Comparison of ENCODE assay signal across 8 cellular contexts in the genomic region with DNA sequence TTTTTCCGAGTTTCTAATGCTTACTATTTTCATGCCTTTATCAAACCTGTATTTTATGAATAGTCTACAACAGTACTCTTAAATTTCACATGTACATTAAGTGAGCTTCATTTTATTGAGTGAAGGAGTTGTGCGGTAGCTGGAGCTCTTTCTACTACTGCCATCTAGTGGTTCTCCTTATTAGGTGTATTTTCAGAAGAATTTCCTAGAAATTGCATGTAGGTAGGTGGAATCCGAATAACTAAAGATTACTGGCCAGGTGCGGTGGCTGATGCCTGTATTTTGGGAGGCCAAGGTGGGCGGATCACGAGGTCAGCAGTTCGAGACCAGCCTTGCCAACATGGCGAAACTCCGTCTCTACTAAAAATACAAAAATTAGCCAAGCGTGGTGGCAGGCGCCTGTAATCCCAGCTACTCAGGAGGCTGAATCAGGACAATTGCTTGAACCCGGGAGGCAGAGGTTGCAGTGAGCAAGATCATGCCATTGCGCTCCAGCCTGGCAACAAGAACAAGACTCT. TPM values are rescaled to one million over a fixed set of nuclear protein-coding genes. Genes with fewer than 3 reads are reported as not detected.
DNase-seq lines count a peak whose midpoint lies in the region; ATAC-seq and TF ChIP-seq lines count a peak whose summit lies in the region.
"Had no signal": no experiment of that assay in that cellular context is flagged by ENCODE, and none has a peak within 500 bp of the region (broad histone marks: within the 10 kb centered on the region; RNA-seq: fewer than 3 reads in every experiment).

No MANE protein-coding gene starts in this region.

- H3F3A ChIP-seq in PC-3 (ENCODE audit: low read length, unreplicated experiment), result no peaks in the 10 kb centered on the region

- H3K4me3 ChIP-seq in Karpas-422 (ENCODE audit: low read length), result no peak overlapping the region
- no peak overlapping the region for H3K4me3 ChIP-seq in PC-3 (ENCODE audit: low read length)
- H3K4me3 ChIP-seq in coronary artery, result no peak overlapping the region
- H3K4me3 ChIP-seq in lung, result no peak overlapping the region

- H3K27ac ChIP-seq in Karpas-422 (ENCODE audit: low read length), result no peak overlapping the region
- H3K27ac ChIP-seq in PC-3 (ENCODE audit: low read length), result no peak overlapping the region
- H3K27ac ChIP-seq in coronary artery, result no peak overlapping the region
- H3K27ac ChIP-seq in lung (ENCODE audit: low read depth in 1 of 2, low read length in 1 of 2), result no peak overlapping the region

- ATAC-seq in GM21576 (IDR thresholded peaks at IDR 0.05; ENCODE audit: unreplicated experiment), result peak; percentile 56
- ATAC-seq in PC-3, result peak; percentile 81
- no peak for ATAC-seq in lung (ENCODE audit: insufficient read depth, low FRiP score)
- ATAC-seq in HG03196 (IDR thresholded peaks at IDR 0.05; ENCODE audit: unreplicated experiment), result no peak

- peaks cover 12% of the 10 kb centered on the region for H3K4me1 ChIP-seq in Karpas-422 (ENCODE audit: low read length)
- H3K4me1 ChIP-seq in PC-3 (ENCODE audit: insufficient read depth, low read length), result no peaks in the 10 kb centered on the region
- no peaks in the 10 kb centered on the region for H3K4me1 ChIP-seq in lung (ENCODE audit: control insufficient read depth in 2 of 2, insufficient read depth in 2 of 2, low read length in 2 of 2)

- no peaks in the 10 kb centered on the region for H3K79me2 ChIP-seq in Karpas-422 (ENCODE audit: low read length)
- H3K79me2 ChIP-seq in PC-3 (ENCODE audit: low read length), result no peaks in the 10 kb centered on the region

- H3K9me2 ChIP-seq in Karpas-422 (replicated peaks; ENCODE audit: insufficient read depth, low read length), result no peaks in the 10 kb centered on the region
- no peaks in the 10 kb centered on the region for H3K9me2 ChIP-seq in PC-3 (replicated peaks; ENCODE audit: low read length)

- intact Hi-C loops in PC-3 (cut with micrococcal nuclease), result loop anchor here (1.0 to 10.0 kb wide), 5 partner anchors 70 to 487 kb away; no protein-coding TSS in a partner anchor

- DNase-seq in GF-D8 (lab: John Stamatoyannopoulos, UW) (peak; percentile 35), Karpas-422 (peak; percentile 83), PC-3 (peak; percentile 82), coronary artery (ENCODE audit: low spot score) (no peak), lung (ENCODE audit: low spot score) (no peak)

- H3K9me3 ChIP-seq in Karpas-422 (ENCODE audit: low read length) (no peaks in the 10 kb centered on the region), PC-3 (ENCODE audit: low read length) (no peaks in the 10 kb centered on the region), lung (ENCODE audit: control insufficient read depth in 2 of 2, insufficient read depth in 1 of 2, low read length in 1 of 2) (no peaks in the 10 kb centered on the region)

- no TSS peak for BruUV-seq in PC-3 (replicated peaks; lab: Mats Ljungman, UMichigan)

- no peaks in the 10 kb centered on the region for H4K20me1 ChIP-seq in Karpas-422 (ENCODE audit: insufficient read depth, low read depth, low read length)
- no peaks in the 10 kb centered on the region for H4K20me1 ChIP-seq in PC-3 (ENCODE audit: low read length)

- POLR2A ChIA-PET in PC-3 (lab: Charles Lee; ENCODE audit: unreplicated experiment), result interaction anchor here (0.6 kb wide), 4 partner anchors 26 to 467 kb away, joined by 3 to 38 read pairs (median 4); no protein-coding TSS in a partner anchor

- TF ChIP-seq CTCF in PC-3 (conservative IDR thresholded peaks at IDR 0.05; ENCODE audit: low read depth, low read length), result peak; percentile 86
- TF ChIP-seq CTCF in coronary artery (IDR thresholded peaks at IDR 0.05), result peak; percentile 60
- TF ChIP-seq CTCF in lung (IDR thresholded peaks at IDR 0.05; ENCODE audit: control extremely low read depth, extremely low read depth), result peak; percentile 83

- CTCF ChIA-PET in PC-3 (lab: Charles Lee), result interaction anchor here (0.6 to 1.3 kb wide), 16 partner anchors 10 to 475 kb away, joined by 3 to 21 read pairs (median 4); no protein-coding TSS in a partner anchor

- H2AFZ ChIP-seq in Karpas-422 (ENCODE audit: low read length), result no peak overlapping the region
- no peak overlapping the region for H2AFZ ChIP-seq in PC-3 (ENCODE audit: low read length)

- H3K9ac ChIP-seq in Karpas-422 (ENCODE audit: low read length), result no peak overlapping the region
- no peak overlapping the region for H3K9ac ChIP-seq in PC-3 (ENCODE audit: low read length)

- H3K4me2 ChIP-seq in Karpas-422 (ENCODE audit: low read depth, low read length, poor library complexity, severe bottlenecking), result no peak overlapping the region
- H3K4me2 ChIP-seq in PC-3 (ENCODE audit: low read length), result no peak overlapping the region

- 36 to 37% methylated on average over 13 of the region's 13 CpGs for WGBS in lung, 2 donors

- H3K36me3 ChIP-seq in Karpas-422 (ENCODE audit: insufficient read depth, low read length), result no peaks in the 10 kb centered on the region
- no peaks in the 10 kb centered on the region for H3K36me3 ChIP-seq in PC-3 (ENCODE audit: low read depth, low read length)
- no peaks in the 10 kb centered on the region for H3K36me3 ChIP-seq in lung (ENCODE audit: control insufficient read depth in 2 of 2, insufficient read depth in 2 of 2, low read length in 2 of 2)

- H3K27me3 ChIP-seq in Karpas-422 (ENCODE audit: low read length) (no peaks in the 10 kb centered on the region), PC-3 (ENCODE audit: low read length) (no peaks in the 10 kb centered on the region), lung (ENCODE audit: control insufficient read depth, insufficient read depth) (no peaks in the 10 kb centered on the region)

RNA-seq across cellular contexts. Expression of a gene that starts 38.3 kb away (rescaled TPM):
- total RNA-seq in Karpas-422 (2014; rRNA removed; shearing (Covaris generic); ENCODE audit: low replicate concordance), result not detected in 2 replicates
- total RNA-seq in PC-3 (2014; rRNA removed) (not detected in 2 replicates), lung (not detected)
- not detected for polyA plus RNA-seq in lung
- polyA plus RNA-seq: thymus had no signal

Comparison
In these comparisons a context has a peak if more than half of its experiments do, and no peak if none do; other contexts are left out.
1. DNase-seq: peak in GF-D8 (single experiment), Karpas-422 (single experiment) and PC-3 (single experiment); none in coronary artery (single experiment) and lung (single experiment).
2. ATAC-seq: peak in GM21576 (single experiment) and PC-3 (single experiment); none in lung (single experiment) and HG03196 (single experiment).
3. Peak in every context shown above with its lines, with median percentiles within 50 percentile points of each other: CTCF ChIP-seq.